ENCODE assay signal across 10 cellular contexts in genomic region chr7:82050134-82050533, GRCh38.
DNase-seq lines count a peak whose midpoint lies in the region; ATAC-seq lines count a peak whose summit lies in the region.
"Had no signal": no experiment of that assay in that cellular context is flagged by ENCODE, and none has a peak within 500 bp of the region (broad histone marks: within the 10 kb centered on the region; RNA-seq: fewer than 3 reads in every experiment).

No MANE protein-coding gene starts in this region.

- H3K4me1 Mint-ChIP-seq in natural killer cell treated with Interleukin-12 subunit alpha and Interleukin-12 subunit beta and Interleukin-15 and Interleukin-18, amount 100 ng/mL, for 72 hours (ENCODE audit: low read depth in 2 of 2), result no peaks in the 10 kb centered on the region
- H3K4me1 Mint-ChIP-seq: activated T-helper 17 cell treated with anti-CD3 and anti-CD28 coated beads, Interleukin-2, amount 50 U/mL, for 72 hours; memory B cell had no signal

- H3K9me3 ChIP-seq in right cardiac atrium (ENCODE audit: control insufficient read depth, low read length), result no peaks in the 10 kb centered on the region

- H3K27me3 Mint-ChIP-seq in natural killer cell treated with Interleukin-12 subunit alpha and Interleukin-12 subunit beta and Interleukin-15 and Interleukin-18, amount 100 ng/mL, for 72 hours, result no peaks in the 10 kb centered on the region
- H3K27me3 Mint-ChIP-seq: activated T-helper 17 cell treated with anti-CD3 and anti-CD28 coated beads, Interleukin-2, amount 50 U/mL, for 72 hours; memory B cell had no signal

- peak; percentile 3 for DNase-seq in NCI-H510A treated with DMSO at 0.1 percent for 48 hours (lab: John Stamatoyannopoulos, UW)
- DNase-seq in NCI-H510A (lab: John Stamatoyannopoulos, UW), result no peak
- DNase-seq in SK-MEL-5 (ENCODE audit: low read depth, low spot score), result peak; percentile 29
- DNase-seq in right cardiac atrium, result peak in 1 of 3 donors; percentile 35
- DNase-seq in natural killer cell treated with Interleukin-12 subunit alpha and Interleukin-12 subunit beta and Interleukin-15 and Interleukin-18, amount 100 ng/mL, for 72 hours (ENCODE audit: low spot score), result no peak
- no peak for DNase-seq in NCI-H1092 (lab: John Stamatoyannopoulos, UW)

- H3K27me3 ChIP-seq in right cardiac atrium (ENCODE audit: control insufficient read depth, insufficient read depth), result no peaks in the 10 kb centered on the region

- H3K4me3 Mint-ChIP-seq in natural killer cell treated with Interleukin-12 subunit alpha and Interleukin-12 subunit beta and Interleukin-15 and Interleukin-18, amount 100 ng/mL, for 72 hours, result no peak overlapping the region
- H3K4me3 Mint-ChIP-seq: activated T-helper 17 cell treated with anti-CD3 and anti-CD28 coated beads, Interleukin-2, amount 50 U/mL, for 72 hours; memory B cell had no signal

- no peak overlapping the region for H3K27ac Mint-ChIP-seq in natural killer cell treated with Interleukin-12 subunit alpha and Interleukin-12 subunit beta and Interleukin-15 and Interleukin-18, amount 100 ng/mL, for 72 hours
- H3K27ac Mint-ChIP-seq: activated T-helper 17 cell treated with anti-CD3 and anti-CD28 coated beads, Interleukin-2, amount 50 U/mL, for 72 hours; memory B cell had no signal

- H3K36me3 Mint-ChIP-seq in natural killer cell treated with Interleukin-12 subunit alpha and Interleukin-12 subunit beta and Interleukin-15 and Interleukin-18, amount 100 ng/mL, for 72 hours, result no peaks in the 10 kb centered on the region
- H3K36me3 Mint-ChIP-seq: memory B cell had no signal

- no peaks in the 10 kb centered on the region for H3K9me3 Mint-ChIP-seq in natural killer cell treated with Interleukin-12 subunit alpha and Interleukin-12 subunit beta and Interleukin-15 and Interleukin-18, amount 100 ng/mL, for 72 hours
- H3K9me3 Mint-ChIP-seq: activated T-helper 17 cell treated with anti-CD3 and anti-CD28 coated beads, Interleukin-2, amount 50 U/mL, for 72 hours had no signal

- H3K4me3 ChIP-seq in right cardiac atrium (ENCODE audit: low read length), result no peak overlapping the region

- in situ Hi-C loops in SK-MEL-5 (cut with HindIII; ENCODE audit: low pct_unique_long_range_greater_than_20kb, low sequenced_read_pairs), result no loop called here

- ATAC-seq in right cardiac atrium (peak; percentile 50 to 85), GM18511 (IDR thresholded peaks at IDR 0.05; ENCODE audit: unreplicated experiment) (no peak)
- ATAC-seq in natural killer cell treated with Interleukin-12 subunit alpha and Interleukin-12 subunit beta and Interleukin-15 and Interleukin-18, amount 100 ng/mL, for 72 hours, result no peak
- ATAC-seq: activated T-helper 17 cell treated with anti-CD3 and anti-CD28 coated beads, Interleukin-2, amount 50 U/mL, for 72 hours had no signal

- intact Hi-C loops in right cardiac atrium (cut with DNase I), result no loop called here

- H3K27ac ChIP-seq in right cardiac atrium (ENCODE audit: low read length), result no peak overlapping the region
- peak overlapping the region; percentile 30 for H3K27ac ChIP-seq in temporal lobe (ENCODE audit: low read depth, low read length)

- peaks cover 1% of the 10 kb centered on the region for H3K4me1 ChIP-seq in right cardiac atrium (ENCODE audit: control insufficient read depth, insufficient read depth, low read length)

Comparison
In these comparisons a context has a peak if more than half of its experiments do, and no peak if none do; other contexts are left out.
1. DNase-seq: peak in NCI-H510A treated with DMSO at 0.1 percent for 48 hours (single experiment) and SK-MEL-5 (single experiment); none in NCI-H510A (single experiment), natural killer cell treated with Interleukin-12 subunit alpha and Interleukin-12 subunit beta and Interleukin-15 and Interleukin-18, amount 100 ng/mL, for 72 hours (single experiment) and NCI-H1092 (single experiment).
2. ATAC-seq: peak in right cardiac atrium (2 of 2); none in GM18511 (single experiment) and natural killer cell treated with Interleukin-12 subunit alpha and Interleukin-12 subunit beta and Interleukin-15 and Interleukin-18, amount 100 ng/mL, for 72 hours (0 of 2).